ENCODE assay signal across 2 cellular contexts in the genomic region with DNA sequence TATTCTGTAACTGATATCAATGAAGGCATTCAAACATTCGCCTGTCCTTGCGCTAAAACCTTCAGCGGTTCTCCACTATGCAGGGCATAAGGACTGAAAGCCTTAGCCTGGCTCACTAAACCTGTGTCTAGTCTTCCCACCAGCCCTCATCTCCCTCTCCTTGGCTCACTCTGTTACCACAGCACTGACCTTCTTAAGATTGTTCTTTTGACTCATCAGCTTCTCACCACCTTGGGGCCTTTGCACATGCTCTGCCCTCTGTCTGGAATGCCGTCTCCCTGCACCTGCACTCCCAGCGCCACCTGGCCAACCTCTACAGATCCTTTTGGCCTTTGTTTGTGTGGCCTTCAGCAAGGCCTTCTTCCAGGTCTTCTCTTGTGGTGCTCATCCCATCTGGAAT.
TF ChIP-seq lines count a peak whose summit lies in the region.

No MANE protein-coding gene starts in this region.

TF ChIP-seq in HEK293, 187 proteins besides CTCF, POLR2A, EP300 and RAD21:
- TF ChIP-seq, protein P1, sequence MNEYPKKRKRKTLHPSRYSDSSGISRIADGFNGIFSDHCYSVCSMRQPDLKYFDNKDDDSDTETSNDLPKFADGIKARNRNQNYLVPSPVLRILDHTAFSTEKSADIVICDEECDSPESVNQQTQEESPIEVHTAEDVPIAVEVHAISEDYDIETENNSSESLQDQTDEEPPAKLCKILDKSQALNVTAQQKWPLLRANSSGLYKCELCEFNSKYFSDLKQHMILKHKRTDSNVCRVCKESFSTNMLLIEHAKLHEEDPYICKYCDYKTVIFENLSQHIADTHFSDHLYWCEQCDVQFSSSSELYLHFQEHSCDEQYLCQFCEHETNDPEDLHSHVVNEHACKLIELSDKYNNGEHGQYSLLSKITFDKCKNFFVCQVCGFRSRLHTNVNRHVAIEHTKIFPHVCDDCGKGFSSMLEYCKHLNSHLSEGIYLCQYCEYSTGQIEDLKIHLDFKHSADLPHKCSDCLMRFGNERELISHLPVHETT (tag by site-specific recombination; IDR thresholded peaks at IDR 0.05) = no peak
- TF ChIP-seq ZNF133 (tag by site-specific recombination; IDR thresholded peaks at IDR 0.05) (no peak), ZBTB1 (tag by site-specific recombination; IDR thresholded peaks at IDR 0.05) (no peak), ZNF623 (tag by site-specific recombination; IDR thresholded peaks at IDR 0.05) (peak; percentile 81), KLF8 (tag by site-specific recombination; IDR thresholded peaks at IDR 0.05) (no peak), ZNF311 (tag by site-specific recombination; IDR thresholded peaks at IDR 0.05; ENCODE audit: borderline replicate concordance) (no peak)
TF ChIP-seq in HEK293: peak in this region for 1.

TF ChIP-seq in H1, 55 proteins besides CTCF, POLR2A, EP300 and RAD21:
- TF ChIP-seq GTF2F1 (IDR thresholded peaks at IDR 0.05; ENCODE audit: borderline replicate concordance, low read depth, low read length) (no peak), SIN3A (conservative IDR thresholded peaks at IDR 0.05 in 1 of 2, IDR thresholded peaks at IDR 0.05 in 1 of 2; ENCODE audit: low read depth in 1 of 2, low read length in 2 of 2) (no peak), NRF1 (IDR thresholded peaks at IDR 0.05; ENCODE audit: low read depth, low read length) (no peak), RBBP5 (IDR thresholded peaks at IDR 0.05; ENCODE audit: borderline replicate concordance, low read depth, low read length) (no peak), TAF1 (IDR thresholded peaks at IDR 0.05; ENCODE audit: low read depth, low read length) (no peak), BCL11A (IDR thresholded peaks at IDR 0.05; ENCODE audit: low read depth in 2 of 2, low read length in 2 of 2) (no peak)
- TF ChIP-seq, protein P2, sequence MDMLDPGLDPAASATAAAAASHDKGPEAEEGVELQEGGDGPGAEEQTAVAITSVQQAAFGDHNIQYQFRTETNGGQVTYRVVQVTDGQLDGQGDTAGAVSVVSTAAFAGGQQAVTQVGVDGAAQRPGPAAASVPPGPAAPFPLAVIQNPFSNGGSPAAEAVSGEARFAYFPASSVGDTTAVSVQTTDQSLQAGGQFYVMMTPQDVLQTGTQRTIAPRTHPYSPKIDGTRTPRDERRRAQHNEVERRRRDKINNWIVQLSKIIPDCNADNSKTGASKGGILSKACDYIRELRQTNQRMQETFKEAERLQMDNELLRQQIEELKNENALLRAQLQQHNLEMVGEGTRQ (IDR thresholded peaks at IDR 0.05; ENCODE audit: low read length) = no peak
- TF ChIP-seq, protein P3, sequence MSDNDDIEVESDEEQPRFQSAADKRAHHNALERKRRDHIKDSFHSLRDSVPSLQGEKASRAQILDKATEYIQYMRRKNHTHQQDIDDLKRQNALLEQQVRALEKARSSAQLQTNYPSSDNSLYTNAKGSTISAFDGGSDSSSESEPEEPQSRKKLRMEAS (IDR thresholded peaks at IDR 0.05) = no peak
- TF ChIP-seq, protein P4, sequence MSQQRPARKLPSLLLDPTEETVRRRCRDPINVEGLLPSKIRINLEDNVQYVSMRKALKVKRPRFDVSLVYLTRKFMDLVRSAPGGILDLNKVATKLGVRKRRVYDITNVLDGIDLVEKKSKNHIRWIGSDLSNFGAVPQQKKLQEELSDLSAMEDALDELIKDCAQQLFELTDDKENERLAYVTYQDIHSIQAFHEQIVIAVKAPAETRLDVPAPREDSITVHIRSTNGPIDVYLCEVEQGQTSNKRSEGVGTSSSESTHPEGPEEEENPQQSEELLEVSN (IDR thresholded peaks at IDR 0.05) = no peak
